8 cellular contexts compared by ENCODE assay signal in genomic region chr4:177339794-177340374, GRCh38. TPM values are rescaled to one million over a fixed set of nuclear protein-coding genes. Genes with fewer than 3 reads are reported as not detected.
DNase-seq lines count a peak whose midpoint lies in the region; ATAC-seq and TF ChIP-seq lines count a peak whose summit lies in the region.

No MANE protein-coding gene starts in this region.

- CTCF ChIA-PET in activated naive CD4-positive, alpha-beta T cell treated with anti-CD3 and anti-CD28 coated beads, Interleukin-2, amount 10 ng/mL, durations not matched to agents 7 days and 5 days (lab: Charles Lee) = interaction anchor here (0.7 to 7.1 kb wide), 9 partner anchors 10 to 293 kb away, joined by 3 to 68 read pairs (median 4); no protein-coding TSS in a partner anchor
- CTCF ChIA-PET in WTC11 (lab: Charles Lee) = interaction anchor here (0.6 to 3.0 kb wide), 2 partner anchors 73 to 89 kb away, joined by 3 to 22 read pairs; no protein-coding TSS in a partner anchor

- H3K9me3 ChIP-seq in GM23248 (ENCODE audit: low read depth) = no peaks in the 10 kb centered on the region
- no peaks in the 10 kb centered on the region for H3K9me3 ChIP-seq in heart left ventricle

- H3K36me3 ChIP-seq in GM23248 (ENCODE audit: low read depth) = no peaks in the 10 kb centered on the region
- no peaks in the 10 kb centered on the region for H3K36me3 ChIP-seq in heart left ventricle

- H3K4me3 ChIP-seq in GM23248 = no peak overlapping the region
- H3K4me3 ChIP-seq in heart left ventricle = no peak overlapping the region
- no peak overlapping the region for H3K4me3 ChIP-seq in lower leg skin (ENCODE audit: low read depth, poor library complexity, severe bottlenecking)

- no peaks in the 10 kb centered on the region for H3K9me3 Mint-ChIP-seq in activated naive CD4-positive, alpha-beta T cell treated with anti-CD3 and anti-CD28 coated beads, Interleukin-2, amount 10 ng/mL, durations not matched to agents 7 days and 5 days
- H3K9me3 Mint-ChIP-seq in WTC11 = no peaks in the 10 kb centered on the region
- H3K9me3 Mint-ChIP-seq in stimulated activated effector memory CD8-positive, alpha-beta T cell treated with anti-CD3 and anti-CD28 coated beads, Interleukin-12 subunit alpha, Interleukin-12 subunit beta, amount 100 ng/mL, for 72 hours = no peaks in the 10 kb centered on the region

- 1 to 3% methylated on average over 2 of the region's 2 CpGs for WGBS in GM23248 (ENCODE audit: low coverage in 1 of 2, low lambda C conversion rate in 2 of 2, missing lambda C conversion rate in 2 of 2), 2 experiments
- WGBS in heart left ventricle, 4 donors = 24 to 30% (median 27%) methylated on average over 2 of the region's 2 CpGs
- 9 to 13% methylated on average over 2 of the region's 2 CpGs for whole genome bisulfite sequencing in lower leg skin, 2 donors

- H3K4me1 ChIP-seq in GM23248 (ENCODE audit: insufficient read depth) = peaks cover 8% of the 10 kb centered on the region; the same call in 1 of the 2 replicates
- peaks cover 0 to 5% (median 0%) of the 10 kb centered on the region in 12 donors for H3K4me1 ChIP-seq in heart left ventricle

- intact Hi-C loops in heart left ventricle (cut with DNase I) = loop anchor here in 8 of 10 donors (2.0 to 10.0 kb wide), 5 partner anchors 85 to 965 kb away; no protein-coding TSS in a partner anchor
- intact Hi-C loops in lower leg skin (cut with DNase I; ENCODE audit: low total_unique reads) = loop anchor here (10.0 kb wide), 1 partner anchor 85 kb away; no protein-coding TSS in a partner anchor

- TF ChIP-seq CTCF in WTC11 (IDR thresholded peaks at IDR 0.05) = no peak
- peak; percentile 42 to 68 (median 56) for TF ChIP-seq CTCF in heart left ventricle (IDR thresholded peaks at IDR 0.05)
- no peak for TF ChIP-seq CTCF in lower leg skin (IDR thresholded peaks at IDR 0.05)

- no peak overlapping the region for H3K9ac ChIP-seq in GM23248

- H3K27ac ChIP-seq in GM23248 = no peak overlapping the region
- no peak overlapping the region for H3K27ac ChIP-seq in heart left ventricle

- H3K27me3 Mint-ChIP-seq in activated naive CD4-positive, alpha-beta T cell treated with anti-CD3 and anti-CD28 coated beads, Interleukin-2, amount 10 ng/mL, durations not matched to agents 7 days and 5 days = no peaks in the 10 kb centered on the region
- H3K27me3 Mint-ChIP-seq in WTC11 (ENCODE audit: low read depth) = no peaks in the 10 kb centered on the region

- H2AFZ ChIP-seq in GM23248 = peak overlapping the region; percentile 76

- H3F3A ChIP-seq in GM23248 (ENCODE audit: insufficient read depth) = no peaks in the 10 kb centered on the region

- H3K4me1 Mint-ChIP-seq in activated naive CD4-positive, alpha-beta T cell treated with anti-CD3 and anti-CD28 coated beads, Interleukin-2, amount 10 ng/mL, durations not matched to agents 7 days and 5 days = peaks cover 6% of the 10 kb centered on the region
- H3K4me1 Mint-ChIP-seq in WTC11 = no peaks in the 10 kb centered on the region
- H3K4me1 Mint-ChIP-seq in stimulated activated effector memory CD8-positive, alpha-beta T cell treated with anti-CD3 and anti-CD28 coated beads, Interleukin-12 subunit alpha, Interleukin-12 subunit beta, amount 100 ng/mL, for 72 hours = peaks cover 7% of the 10 kb centered on the region

- ATAC-seq in WTC11 (peak; percentile 80), heart left ventricle (peak in 3 of 4 donors; percentile 37 to 66 (median 56))
- peak; percentile 81 for ATAC-seq in stimulated activated effector memory CD8-positive, alpha-beta T cell treated with anti-CD3 and anti-CD28 coated beads, Interleukin-12 subunit alpha, Interleukin-12 subunit beta, amount 100 ng/mL, for 72 hours

- no peaks in the 10 kb centered on the region for H4K20me1 ChIP-seq in GM23248 (ENCODE audit: insufficient read depth)

- H3K27me3 ChIP-seq in GM23248 (replicated peaks; ENCODE audit: insufficient read depth) = no peaks in the 10 kb centered on the region
- no peaks in the 10 kb centered on the region for H3K27me3 ChIP-seq in heart left ventricle

- TF ChIP-seq POLR2A in heart left ventricle (IDR thresholded peaks at IDR 0.05) = no peak
- TF ChIP-seq POLR2A in lower leg skin (IDR thresholded peaks at IDR 0.05) = no peak

- no peaks in the 10 kb centered on the region for H3K9me2 ChIP-seq in GM23248 (ENCODE audit: insufficient read depth)

- DNase-seq in activated naive CD4-positive, alpha-beta T cell treated with anti-CD3 and anti-CD28 coated beads, Interleukin-2, amount 10 ng/mL, durations not matched to agents 7 days and 5 days = no peak
- DNase-seq in activated naive CD4-positive, alpha-beta T cell treated with Interleukin-2 at 50 U/mL for 16 hours = no peak
- DNase-seq in GM23248 (peak; percentile 64), KBM-7 (peak; percentile 57), WTC11 (ENCODE audit: low spot score) (no peak), heart left ventricle (no peak), lower leg skin (ENCODE audit: low spot score in 2 of 2) (no peak)
- no peak for DNase-seq in stimulated activated effector memory CD8-positive, alpha-beta T cell treated with anti-CD3 and anti-CD28 coated beads, Interleukin-12 subunit alpha, Interleukin-12 subunit beta, amount 100 ng/mL, for 72 hours (ENCODE audit: low spot score in 2 of 2)

- POLR2A ChIA-PET in WTC11 (lab: Charles Lee) = interaction anchor here (0.5 kb wide), 1 partner anchor 28 kb away, joined by 3 read pairs; no protein-coding TSS in a partner anchor

- in situ Hi-C loops in GM23248 (cut with MboI) = loop anchor here (5.0 to 25.0 kb wide), 4 partner anchors 88 to 978 kb away; partner anchors contain the start of gene VEGFC
- in situ Hi-C loops in KBM-7 (cut with MboI; ENCODE audit: low pct_unique_long_range_greater_than_20kb, low sequenced_read_pairs) = no loop called here

- peaks cover 34% of the 10 kb centered on the region for H3K36me3 Mint-ChIP-seq in activated naive CD4-positive, alpha-beta T cell treated with anti-CD3 and anti-CD28 coated beads, Interleukin-2, amount 10 ng/mL, durations not matched to agents 7 days and 5 days
- peaks cover 20% of the 10 kb centered on the region for H3K36me3 Mint-ChIP-seq in WTC11
- peaks cover 5% of the 10 kb centered on the region for H3K36me3 Mint-ChIP-seq in stimulated activated effector memory CD8-positive, alpha-beta T cell treated with anti-CD3 and anti-CD28 coated beads, Interleukin-12 subunit alpha, Interleukin-12 subunit beta, amount 100 ng/mL, for 72 hours

- H3K4me3 Mint-ChIP-seq in activated naive CD4-positive, alpha-beta T cell treated with anti-CD3 and anti-CD28 coated beads, Interleukin-2, amount 10 ng/mL, durations not matched to agents 7 days and 5 days = no peak overlapping the region
- no peak overlapping the region for H3K4me3 Mint-ChIP-seq in WTC11
- no peak overlapping the region for H3K4me3 Mint-ChIP-seq in stimulated activated effector memory CD8-positive, alpha-beta T cell treated with anti-CD3 and anti-CD28 coated beads, Interleukin-12 subunit alpha, Interleukin-12 subunit beta, amount 100 ng/mL, for 72 hours

- H3K4me2 ChIP-seq in GM23248 (ENCODE audit: unreplicated experiment) = peak overlapping the region; percentile 36

- H3K79me2 ChIP-seq in GM23248 (ENCODE audit: insufficient read depth) = no peaks in the 10 kb centered on the region

- H3K27ac Mint-ChIP-seq in activated naive CD4-positive, alpha-beta T cell treated with anti-CD3 and anti-CD28 coated beads, Interleukin-2, amount 10 ng/mL, durations not matched to agents 7 days and 5 days = peak overlapping the region; percentile 69
- no peak overlapping the region for H3K27ac Mint-ChIP-seq in WTC11
- H3K27ac Mint-ChIP-seq in stimulated activated effector memory CD8-positive, alpha-beta T cell treated with anti-CD3 and anti-CD28 coated beads, Interleukin-12 subunit alpha, Interleukin-12 subunit beta, amount 100 ng/mL, for 72 hours = no peak overlapping the region

TF ChIP-seq in WTC11, 78 proteins besides CTCF, POLR2A, EP300 and RAD21 (continues in another document):
- TF ChIP-seq USF1 (CRISPR knock-in tag; IDR thresholded peaks at IDR 0.05) (no peak), JUN (CRISPR knock-in tag; IDR thresholded peaks at IDR 0.05) (no peak)

RNA-seq across cellular contexts. Expression of gene NEIL3, which starts 30.2 kb away (rescaled TPM):
- 1.5 and 2.4 TPM in 2 replicates for total RNA-seq in GM23248 (2014; rRNA removed; shearing (Covaris generic))
- polyA plus RNA-seq in GM23248 (2016; fragmentation: Nextera tagmentation; extraction: Ambion mirVana) (3.2 and 3.7 TPM in 2 replicates), heart left ventricle (under 1 TPM in 1 of 2 donors, not detected in 1; 0.04 TPM)
- total RNA-seq in WTC11 (2021) (9.9 to 13.5 TPM (median 12.0 TPM) in 3 replicates), heart left ventricle (1 to 10 TPM in 1 of 9 donors, under 1 TPM in 3, not detected in 5; 0.09 to 1.7 (median 0.19) TPM), lower leg skin (1 to 10 TPM in 3 of 4 donors, under 1 TPM in 1; 0.71 to 2.1 (median 1.9) TPM)

Comparison
In these comparisons a context has a peak if more than half of its experiments do, and no peak if none do; other contexts are left out.
1. DNase-seq: peak in GM23248 (single experiment) and KBM-7 (single experiment); none in activated naive CD4-positive, alpha-beta T cell treated with anti-CD3 and anti-CD28 coated beads, Interleukin-2, amount 10 ng/mL, durations not matched to agents 7 days and 5 days (single experiment), activated naive CD4-positive, alpha-beta T cell treated with Interleukin-2 at 50 U/mL for 16 hours (single experiment), WTC11 (single experiment), heart left ventricle (0 of 5), stimulated activated effector memory CD8-positive, alpha-beta T cell treated with anti-CD3 and anti-CD28 coated beads, Interleukin-12 subunit alpha, Interleukin-12 subunit beta, amount 100 ng/mL, for 72 hours (0 of 2) and lower leg skin (0 of 2).
2. CTCF ChIP-seq: peak in heart left ventricle (12 of 12); none in WTC11 (single experiment) and lower leg skin (0 of 3).
3. Peak in every context shown above with its lines, with median percentiles within 50 percentile points of each other: ATAC-seq.